Comparison of ENCODE assay signal across 19 cellular contexts in the genomic region with DNA sequence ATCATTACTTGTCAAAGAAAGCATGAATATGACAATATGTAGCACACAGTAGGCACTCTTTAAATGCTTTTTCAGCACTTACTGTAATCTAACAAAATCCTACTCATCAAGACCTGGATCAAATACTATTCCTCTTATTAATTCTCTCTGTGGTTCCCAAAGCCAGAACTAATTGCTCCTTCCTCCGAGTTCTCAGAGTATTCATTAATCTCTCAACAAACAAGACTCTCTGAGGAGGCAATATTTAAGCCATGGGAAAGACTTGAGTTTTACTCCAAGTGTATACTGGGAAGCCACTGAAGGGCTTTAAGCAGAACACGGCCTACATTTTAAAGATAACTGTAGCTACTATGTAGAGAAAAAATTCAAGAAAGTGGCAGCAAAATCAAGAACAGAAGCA.
"Had no signal": no experiment of that assay in that cellular context is flagged by ENCODE, and none has a peak within 500 bp of the region (broad histone marks: within the 10 kb centered on the region; RNA-seq: fewer than 3 reads in every experiment).

No MANE protein-coding gene starts in this region.

- H3K27me3 ChIP-seq: breast epithelium, gastrocnemius medialis, pancreas, sigmoid colon, spleen had no signal

- ATAC-seq: activated CD8-positive, alpha-beta T cell treated with anti-CD3 and anti-CD28 coated beads for 36 hours; activated T-helper 17 cell treated with anti-CD3 and anti-CD28 coated beads, Interleukin-2, amount 50 U/mL, for 72 hours; pancreas had no signal

- H3K4me3 ChIP-seq: breast epithelium, gastrocnemius medialis, left ventricle myocardium inferior, pancreas, sigmoid colon, spleen had no signal

- H3K27ac ChIP-seq: breast epithelium, gastrocnemius medialis, left ventricle myocardium inferior, pancreas, spleen had no signal

- H3K36me3 Mint-ChIP-seq: activated naive CD8-positive, alpha-beta T cell treated with anti-CD3 and anti-CD28 coated beads for 36 hours had no signal

- DNase-seq: activated CD4-positive, alpha-beta T cell treated with anti-CD3 and anti-CD28 coated beads, Interleukin-2, amount 10 ng/mL, durations not matched to agents 24 days and 14 days; activated CD8-positive, alpha-beta T cell treated with anti-CD3 and anti-CD28 coated beads for 36 hours; activated naive CD4-positive, alpha-beta T cell; activated naive CD8-positive, alpha-beta T cell treated with anti-CD3 and anti-CD28 coated beads for 36 hours; activated T-cell treated with anti-CD3 and anti-CD28 coated beads, Interleukin-2, amount 50 U/mL, for 1 hour; cerebellar nuclear complex; effector CD4-positive, alpha-beta T cell; gastrocnemius medialis; head of caudate nucleus; left ventricle myocardium inferior; mammary epithelial cell; pancreas; sigmoid colon; spleen; stimulated activated CD8-positive, alpha-beta memory T cell treated with anti-CD3 and anti-CD28 coated beads, Interleukin-4, amount 100 ng/mL, for 48 hours; stimulated activated naive CD4-positive, alpha-beta T cell; T1000 had no signal

- H3K9me3 ChIP-seq: breast epithelium, gastrocnemius medialis, left ventricle myocardium inferior, pancreas, sigmoid colon, spleen had no signal

- H3K9me3 Mint-ChIP-seq: activated CD4-positive, alpha-beta T cell treated with anti-CD3 and anti-CD28 coated beads, Interleukin-2, amount 10 ng/mL, durations not matched to agents 24 days and 14 days; activated CD8-positive, alpha-beta T cell treated with anti-CD3 and anti-CD28 coated beads for 36 hours; activated naive CD8-positive, alpha-beta T cell treated with anti-CD3 and anti-CD28 coated beads for 36 hours; activated T-helper 17 cell treated with anti-CD3 and anti-CD28 coated beads, Interleukin-2, amount 50 U/mL, for 72 hours had no signal

- H3K4me1 Mint-ChIP-seq: activated CD4-positive, alpha-beta T cell treated with anti-CD3 and anti-CD28 coated beads, Interleukin-2, amount 10 ng/mL, durations not matched to agents 24 days and 14 days; activated T-helper 17 cell treated with anti-CD3 and anti-CD28 coated beads, Interleukin-2, amount 50 U/mL, for 72 hours had no signal

- H3K4me1 ChIP-seq: breast epithelium had no signal

- H3K27ac Mint-ChIP-seq: activated CD4-positive, alpha-beta T cell treated with anti-CD3 and anti-CD28 coated beads, Interleukin-2, amount 10 ng/mL, durations not matched to agents 24 days and 14 days; activated CD8-positive, alpha-beta T cell treated with anti-CD3 and anti-CD28 coated beads for 36 hours; activated naive CD8-positive, alpha-beta T cell treated with anti-CD3 and anti-CD28 coated beads for 36 hours; activated T-helper 17 cell treated with anti-CD3 and anti-CD28 coated beads, Interleukin-2, amount 50 U/mL, for 72 hours had no signal

- H3K36me3 ChIP-seq: breast epithelium, gastrocnemius medialis, left ventricle myocardium inferior, pancreas, sigmoid colon, spleen had no signal

- H3K4me3 Mint-ChIP-seq: activated CD4-positive, alpha-beta T cell treated with anti-CD3 and anti-CD28 coated beads, Interleukin-2, amount 10 ng/mL, durations not matched to agents 24 days and 14 days; activated CD8-positive, alpha-beta T cell treated with anti-CD3 and anti-CD28 coated beads for 36 hours; activated naive CD8-positive, alpha-beta T cell treated with anti-CD3 and anti-CD28 coated beads for 36 hours; activated T-helper 17 cell treated with anti-CD3 and anti-CD28 coated beads, Interleukin-2, amount 50 U/mL, for 72 hours had no signal

- H3K27me3 Mint-ChIP-seq: activated CD8-positive, alpha-beta T cell treated with anti-CD3 and anti-CD28 coated beads for 36 hours; activated naive CD8-positive, alpha-beta T cell treated with anti-CD3 and anti-CD28 coated beads for 36 hours had no signal
